In genomic region chr18:2303517-2304238, GRCh38 we compare ENCODE assay signal across 16 cellular contexts.
A peak's percentile ranks its signal among the peaks of the same experiment; 100 is the strongest.
DNase-seq lines count a peak whose midpoint lies in the region; ATAC-seq, FAIRE-seq and TF ChIP-seq lines count a peak whose summit lies in the region.
"Had no signal": no experiment of that assay in that cellular context is flagged by ENCODE, and none has a peak within 500 bp of the region (broad histone marks: within the 10 kb centered on the region; RNA-seq: fewer than 3 reads in every experiment).

No MANE protein-coding gene starts in this region.

- H3K27ac ChIP-seq in astrocyte (ENCODE audit: low read depth, low read length) = no peak overlapping the region
- H3K27ac ChIP-seq: esophagus muscularis mucosa had no signal

- no peaks in the 10 kb centered on the region for H4K20me1 ChIP-seq in astrocyte (ENCODE audit: insufficient read depth, low read length)

- peaks cover 85% of the 10 kb centered on the region for H3K4me1 Mint-ChIP-seq in HFFc6 (ENCODE audit: low read depth)
- peaks cover 15% of the 10 kb centered on the region for H3K4me1 Mint-ChIP-seq in astrocyte (ENCODE audit: low read depth, unreplicated experiment)
- no peaks in the 10 kb centered on the region for H3K4me1 Mint-ChIP-seq in T-helper 17 cell
- H3K4me1 Mint-ChIP-seq: stimulated activated naive B cell treated with anti-CD40 and anti-IgM and Interleukin-4, amounts not matched to agents 10 μg/mL and 1 μg/mL and 100 μg/mL, for 72 hours had no signal

- TF ChIP-seq CTCF in AG10803 (conservative IDR thresholded peaks at IDR 0.05; ENCODE audit: low read length) (no peak), HFFc6 (IDR thresholded peaks at IDR 0.05) (no peak), astrocyte (IDR thresholded peaks at IDR 0.05; ENCODE audit: insufficient read depth, low read depth, low read length) (no peak)

- no peaks in the 10 kb centered on the region for H3K36me3 Mint-ChIP-seq in HFFc6 (ENCODE audit: low read depth)
- H3K36me3 Mint-ChIP-seq in astrocyte (ENCODE audit: low read depth, unreplicated experiment) = no peaks in the 10 kb centered on the region
- H3K36me3 Mint-ChIP-seq in T-helper 17 cell (ENCODE audit: low read depth) = no peaks in the 10 kb centered on the region
- H3K36me3 Mint-ChIP-seq: stimulated activated naive B cell treated with anti-CD40 and anti-IgM and Interleukin-4, amounts not matched to agents 10 μg/mL and 1 μg/mL and 100 μg/mL, for 72 hours had no signal

- H2AFZ ChIP-seq in astrocyte (ENCODE audit: low read depth, low read length) = no peak overlapping the region

- no peak for FAIRE-seq in astrocyte (lab: Jason Lieb, UNC)

- peaks cover 24% of the 10 kb centered on the region for H3K4me1 ChIP-seq in astrocyte (ENCODE audit: insufficient read depth, low read length)
- H3K4me1 ChIP-seq: esophagus muscularis mucosa had no signal

- peak overlapping the region; percentile 77 for H3K4me3 Mint-ChIP-seq in HFFc6
- no peak overlapping the region for H3K4me3 Mint-ChIP-seq in astrocyte (ENCODE audit: unreplicated experiment)
- no peak overlapping the region for H3K4me3 Mint-ChIP-seq in T-helper 17 cell
- H3K4me3 Mint-ChIP-seq: stimulated activated naive B cell treated with anti-CD40 and anti-IgM and Interleukin-4, amounts not matched to agents 10 μg/mL and 1 μg/mL and 100 μg/mL, for 72 hours had no signal

- H3K9me3 Mint-ChIP-seq in HFFc6 (no peaks in the 10 kb centered on the region), astrocyte (ENCODE audit: unreplicated experiment) (peaks cover 6% of the 10 kb centered on the region)
- H3K9me3 Mint-ChIP-seq: activated T-helper 2 cell treated with anti-CD3 and anti-CD28 coated beads, Interferon-gamma antibody, Interleukin-2, Interleukin-4, amounts not matched to agents 10 μg/mL and 5 μg/mL and 100 μg/mL, durations not matched to agents 14 hours and 24 hours and 36 hours; stimulated activated naive B cell treated with anti-CD40 and anti-IgM and Interleukin-4, amounts not matched to agents 10 μg/mL and 1 μg/mL and 100 μg/mL, for 72 hours had no signal

- ATAC-seq in T-helper 17 cell = no peak
- no peak for ATAC-seq in GM18502 (IDR thresholded peaks at IDR 0.05; ENCODE audit: poor library complexity, unreplicated experiment)
- ATAC-seq: stimulated activated naive B cell treated with anti-CD40 and anti-IgM and Interleukin-4, amounts not matched to agents 10 μg/mL and 1 μg/mL and 100 μg/mL, for 72 hours had no signal

- no peaks in the 10 kb centered on the region; the same call in 1 of the 2 replicates for H3K27me3 Mint-ChIP-seq in HFFc6 (ENCODE audit: insufficient read depth)
- H3K27me3 Mint-ChIP-seq in astrocyte (ENCODE audit: low read depth, unreplicated experiment) = no peaks in the 10 kb centered on the region
- H3K27me3 Mint-ChIP-seq in T-helper 17 cell = peaks cover 64% of the 10 kb centered on the region

- no peaks in the 10 kb centered on the region for H3K27me3 ChIP-seq in astrocyte (ENCODE audit: insufficient read depth, low read length)
- H3K27me3 ChIP-seq: esophagus muscularis mucosa had no signal

- DNase-seq in AG10803 (ENCODE audit: low read depth) (peak; percentile 16), HFFc6 (peak; percentile 82), astrocyte (ENCODE audit: low read depth) (peak; percentile 65), iris pigment epithelial cell (ENCODE audit: low read depth) (peak; percentile 59), putamen (ENCODE audit: low spot score) (no peak), NCI-H1417 treated with DMSO at 0.1 percent for 48 hours (lab: John Stamatoyannopoulos, UW) (no peak), T-helper 17 cell (no peak)
- DNase-seq: activated CD4-positive, alpha-beta T cell treated with anti-CD3 and anti-CD28 coated beads, Interleukin-2, amount 50 U/mL, for 48 hours; central memory CD4-positive, alpha-beta T cell; KG1; NCI-H2107; stimulated activated CD4-positive, alpha-beta T cell treated with anti-CD3 and anti-CD28 coated beads, Interleukin-2, amount 100 ng/mL, for 48 hours; stimulated activated naive B cell treated with anti-CD40 and anti-IgM and Interleukin-4, amounts not matched to agents 10 μg/mL and 1 μg/mL and 100 μg/mL, for 72 hours had no signal

- H3K4me2 ChIP-seq in astrocyte (ENCODE audit: low read length) = peak overlapping the region; percentile 62

- no peak overlapping the region for H3K9ac ChIP-seq in astrocyte (ENCODE audit: low read length)

- H3K79me2 ChIP-seq in astrocyte (ENCODE audit: insufficient read depth, low read length) = no peaks in the 10 kb centered on the region

- no peaks in the 10 kb centered on the region for H3K36me3 ChIP-seq in astrocyte (ENCODE audit: insufficient read depth, low read length)
- H3K36me3 ChIP-seq: esophagus muscularis mucosa had no signal

- H3K27ac Mint-ChIP-seq in HFFc6 (peak overlapping the region; percentile 75), astrocyte (ENCODE audit: unreplicated experiment) (no peak overlapping the region), T-helper 17 cell (no peak overlapping the region)
- H3K27ac Mint-ChIP-seq: activated T-helper 2 cell treated with anti-CD3 and anti-CD28 coated beads, Interferon-gamma antibody, Interleukin-2, Interleukin-4, amounts not matched to agents 10 μg/mL and 5 μg/mL and 100 μg/mL, durations not matched to agents 14 hours and 24 hours and 36 hours; stimulated activated naive B cell treated with anti-CD40 and anti-IgM and Interleukin-4, amounts not matched to agents 10 μg/mL and 1 μg/mL and 100 μg/mL, for 72 hours had no signal

- H3K4me3 ChIP-seq in AG10803 (ENCODE audit: low read length) = no peak overlapping the region
- no peak overlapping the region for H3K4me3 ChIP-seq in astrocyte (ENCODE audit: insufficient read depth, low read depth, low read length)
- H3K4me3 ChIP-seq: esophagus muscularis mucosa had no signal

- H3K9me3 ChIP-seq in astrocyte (ENCODE audit: insufficient read depth, low read depth, low read length) (no peaks in the 10 kb centered on the region), T-helper 17 cell (ENCODE audit: control insufficient read depth, low read length, poor library complexity, severe bottlenecking) (no peaks in the 10 kb centered on the region)
- H3K9me3 ChIP-seq: esophagus muscularis mucosa had no signal

Comparison
In these comparisons a context has a peak if more than half of its experiments do, and no peak if none do; other contexts are left out.
1. DNase-seq: peak in AG10803 (single experiment), HFFc6 (single experiment), astrocyte (single experiment) and iris pigment epithelial cell (single experiment); none in putamen (single experiment), NCI-H1417 treated with DMSO at 0.1 percent for 48 hours (single experiment) and T-helper 17 cell (0 of 3).